5 cellular contexts compared by ENCODE assay signal in the genomic region with DNA sequence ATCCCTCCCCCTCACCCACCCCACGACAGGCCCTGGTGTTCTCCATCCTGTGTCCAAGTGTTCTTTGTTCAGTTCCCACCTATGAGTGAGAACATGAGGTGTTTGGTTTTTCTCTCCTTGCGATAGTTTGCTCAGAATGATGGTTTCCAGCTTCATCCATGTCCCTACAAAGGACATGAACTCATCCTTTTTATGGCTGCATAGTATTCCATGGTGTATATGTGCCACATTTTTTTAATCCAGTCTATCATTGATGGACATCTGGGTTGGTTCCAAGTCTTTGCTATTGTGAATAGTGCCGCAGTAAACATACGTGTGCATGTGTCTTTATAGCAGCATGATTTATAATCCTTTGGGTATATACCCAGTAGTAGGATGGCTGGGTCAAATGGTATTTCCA. TPM values are rescaled to one million over a fixed set of nuclear protein-coding genes. Genes with fewer than 3 reads are reported as not detected.
"Had no signal": no experiment of that assay in that cellular context is flagged by ENCODE, and none has a peak within 500 bp of the region (broad histone marks: within the 10 kb centered on the region; RNA-seq: fewer than 3 reads in every experiment).

No MANE protein-coding gene starts in this region.

RNA-seq across cellular contexts. Expression of a gene that starts 16.2 kb away (rescaled TPM):
- polyA plus RNA-seq: IgD-negative memory B cell had no signal

RNA-seq across cellular contexts. Expression of a gene that starts 26.1 kb away (rescaled TPM):
- polyA plus RNA-seq: IgD-negative memory B cell had no signal

RNA-seq across cellular contexts. Expression of a gene that starts 27.1 kb away (rescaled TPM):
- polyA plus RNA-seq: HepG2, IgD-negative memory B cell had no signal

RNA-seq across cellular contexts. Expression of a gene that starts 35.6 kb away (rescaled TPM):
- total RNA-seq: HepG2, HT-29, HT1080, IMR-90 had no signal
- polyA plus RNA-seq: HepG2, IgD-negative memory B cell, IMR-90 had no signal
